Comparison of ENCODE assay signal across 15 cellular contexts in the genomic region with DNA sequence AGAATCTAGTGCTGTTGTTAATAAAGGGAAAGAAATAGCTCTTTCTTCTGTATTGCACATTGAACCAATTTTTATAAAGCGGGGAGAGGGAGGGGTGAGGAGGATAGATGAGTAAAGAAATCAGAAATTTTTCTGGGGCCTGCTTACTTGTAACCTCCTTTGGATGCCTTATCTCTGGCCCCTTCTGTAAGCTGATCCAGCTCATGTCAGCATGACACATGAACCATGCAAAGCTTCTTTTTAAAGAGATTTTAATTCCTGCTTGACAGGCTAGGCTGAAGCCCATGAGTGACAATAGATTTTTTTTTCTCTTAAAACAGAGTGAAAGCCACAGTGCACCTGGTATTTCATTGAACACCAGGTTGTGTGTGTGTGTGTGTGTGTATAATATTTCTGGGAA.
DNase-seq lines count a peak whose midpoint lies in the region; ATAC-seq and TF ChIP-seq lines count a peak whose summit lies in the region.
"Had no signal": no experiment of that assay in that cellular context is flagged by ENCODE, and none has a peak within 500 bp of the region (broad histone marks: within the 10 kb centered on the region; RNA-seq: fewer than 3 reads in every experiment).

No MANE protein-coding gene starts in this region.

- H3K4me3 ChIP-seq in cardiac muscle cell (no peak overlapping the region), heart left ventricle (no peak overlapping the region), endodermal cell (ENCODE audit: low read length) (no peak overlapping the region)
- H3K4me3 ChIP-seq: lung had no signal

- H3K27ac ChIP-seq in cardiac muscle cell (peak overlapping the region; percentile 59), heart left ventricle (no peak overlapping the region), endodermal cell (ENCODE audit: low read depth, low read length) (peak overlapping the region; percentile 1)

- H3K27ac Mint-ChIP-seq in endodermal cell (peak overlapping the region; percentile 5), type B pancreatic cell (peak overlapping the region; percentile 66)
- H3K27ac Mint-ChIP-seq: dendritic cell treated with granulocyte-macrophage colony-stimulating factor and Interleukin-4, amounts not matched to agents 40 ng/mL and 50 ng/mL, for 4 days; natural killer cell had no signal

- peaks cover 41% of the 10 kb centered on the region for H3K36me3 Mint-ChIP-seq in endodermal cell (ENCODE audit: low read depth)
- peaks cover 30% of the 10 kb centered on the region for H3K36me3 Mint-ChIP-seq in type B pancreatic cell
- H3K36me3 Mint-ChIP-seq: natural killer cell had no signal

- H3K27me3 Mint-ChIP-seq in endodermal cell (ENCODE audit: insufficient read depth), result no peaks in the 10 kb centered on the region
- H3K27me3 Mint-ChIP-seq in type B pancreatic cell, result no peaks in the 10 kb centered on the region
- H3K27me3 Mint-ChIP-seq: dendritic cell treated with granulocyte-macrophage colony-stimulating factor and Interleukin-4, amounts not matched to agents 40 ng/mL and 50 ng/mL, for 4 days had no signal

- DNase-seq in cardiac muscle cell (ENCODE audit: low read depth in 1 of 2, low spot score in 1 of 2) (peak in 1 of 2 donors; percentile 21), heart left ventricle (no peak), NCI-H82 treated with DMSO at 0.1 percent for 48 hours (lab: John Stamatoyannopoulos, UW; ENCODE audit: unreplicated experiment) (peak; percentile 58), endodermal cell (no peak), type B pancreatic cell (ENCODE audit: extremely low spot score, unreplicated experiment) (no peak), H4 (ENCODE audit: low spot score) (no peak)
- DNase-seq in activated CD4-positive, CD25-positive, alpha-beta regulatory T cell treated with anti-CD3 and anti-CD28 coated beads, Interleukin-2, amount 50 U/mL, for 72 hours, result no peak
- DNase-seq: activated naive CD4-positive, alpha-beta T cell treated with Interleukin-2 at 50 U/mL for 16 hours; GF-D8; natural killer cell; NCI-H1694 treated with DMSO at 0.1 percent for 48 hours; T-helper 1 cell had no signal

- ATAC-seq in heart left ventricle (no peak), HG03039 (IDR thresholded peaks at IDR 0.05; ENCODE audit: unreplicated experiment) (no peak)
- ATAC-seq: natural killer cell had no signal

- TF ChIP-seq POLR2A in heart left ventricle (IDR thresholded peaks at IDR 0.05), result no peak

- H3K4me1 ChIP-seq in cardiac muscle cell (ENCODE audit: low read depth), result peaks cover 18% of the 10 kb centered on the region
- peaks cover 0 to 29% (median 7%) of the 10 kb centered on the region in 12 donors for H3K4me1 ChIP-seq in heart left ventricle
- H3K4me1 ChIP-seq in endodermal cell (ENCODE audit: control insufficient read depth, insufficient read depth, low read length), result no peaks in the 10 kb centered on the region

- intact Hi-C loops in heart left ventricle (cut with DNase I), result no loop called here

- 6 to 100% (median 96%) methylated on average over 1 of the region's 1 CpG for WGBS in heart left ventricle, 4 donors
- 100% methylated on average over 1 of the region's 1 CpG; no CpG with 5 or more reads in 1 of the 2 experiments for WGBS in endodermal cell (ENCODE audit: insufficient coverage in 1 of 2, insufficient read length in 1 of 2), 2 experiments

- H3K9me3 ChIP-seq in cardiac muscle cell (ENCODE audit: low read depth), result no peaks in the 10 kb centered on the region
- H3K9me3 ChIP-seq in heart left ventricle, result peaks cover 0 to 7% (median 0%) of the 10 kb centered on the region in 12 donors
- H3K9me3 ChIP-seq in endodermal cell (ENCODE audit: control insufficient read depth, low read length), result peaks cover 26% of the 10 kb centered on the region

- TF ChIP-seq CTCF in cardiac muscle cell (IDR thresholded peaks at IDR 0.05; ENCODE audit: low read depth, low read length), result no peak
- no peak for TF ChIP-seq CTCF in heart left ventricle (IDR thresholded peaks at IDR 0.05)
- no peak for TF ChIP-seq CTCF in endodermal cell (conservative IDR thresholded peaks at IDR 0.05)
- TF ChIP-seq CTCF in type B pancreatic cell (conservative IDR thresholded peaks at IDR 0.05), result no peak

- H3K9ac ChIP-seq in endodermal cell (ENCODE audit: extremely low read depth, low read length, poor library complexity, severe bottlenecking), result no peak overlapping the region

- H3K36me3 ChIP-seq in cardiac muscle cell (no peaks in the 10 kb centered on the region), heart left ventricle (no peaks in the 10 kb centered on the region), endodermal cell (ENCODE audit: control insufficient read depth, insufficient read depth, low read length) (peaks cover 33% of the 10 kb centered on the region)

- H3K27me3 ChIP-seq in cardiac muscle cell (no peaks in the 10 kb centered on the region), heart left ventricle (no peaks in the 10 kb centered on the region), endodermal cell (ENCODE audit: control insufficient read depth, insufficient read depth, low read length, poor library complexity, severe bottlenecking) (no peaks in the 10 kb centered on the region)

- peaks cover 13% of the 10 kb centered on the region for H3K9me3 Mint-ChIP-seq in endodermal cell
- peaks cover 21% of the 10 kb centered on the region for H3K9me3 Mint-ChIP-seq in type B pancreatic cell
- H3K9me3 Mint-ChIP-seq: dendritic cell treated with granulocyte-macrophage colony-stimulating factor and Interleukin-4, amounts not matched to agents 40 ng/mL and 50 ng/mL, for 4 days; natural killer cell had no signal

- H3K4me3 Mint-ChIP-seq in endodermal cell (no peak overlapping the region), type B pancreatic cell (peak overlapping the region; percentile 52)
- H3K4me3 Mint-ChIP-seq: dendritic cell treated with granulocyte-macrophage colony-stimulating factor and Interleukin-4, amounts not matched to agents 40 ng/mL and 50 ng/mL, for 4 days; natural killer cell had no signal

- H3K4me1 Mint-ChIP-seq in endodermal cell (peaks cover 18% of the 10 kb centered on the region), type B pancreatic cell (ENCODE audit: unreplicated experiment) (peaks cover 35% of the 10 kb centered on the region)
- H3K4me1 Mint-ChIP-seq: natural killer cell had no signal

Comparison
In these comparisons a context has a peak if more than half of its experiments do, and no peak if none do; other contexts are left out.
1. H3K27ac ChIP-seq: peak in cardiac muscle cell (single experiment) and endodermal cell (single experiment); none in heart left ventricle (0 of 12).